26 cellular contexts compared by ENCODE assay signal in genomic region chr3:3699816-3700633, GRCh38.
DNase-seq lines count a peak whose midpoint lies in the region; ATAC-seq, FAIRE-seq and TF ChIP-seq lines count a peak whose summit lies in the region.
"Had no signal": no experiment of that assay in that cellular context is flagged by ENCODE, and none has a peak within 500 bp of the region (broad histone marks: within the 10 kb centered on the region; RNA-seq: fewer than 3 reads in every experiment).

No MANE protein-coding gene starts in this region.

- no peak overlapping the region for H3K4me3 Mint-ChIP-seq in stimulated activated effector memory CD8-positive, alpha-beta T cell treated with anti-CD3 and anti-CD28 coated beads, Interleukin-12 subunit alpha, Interleukin-12 subunit beta, amount 100 ng/mL, for 72 hours
- no peak overlapping the region for H3K4me3 Mint-ChIP-seq in CD14-positive monocyte
- H3K4me3 Mint-ChIP-seq: activated CD8-positive, alpha-beta T cell treated with anti-CD3 and anti-CD28 coated beads, Interleukin-2, amount 10 ng/mL, durations not matched to agents 7 days and 5 days; activated T-cell treated with anti-CD3 and anti-CD28 coated beads, Interleukin-2, amount 50 U/mL, for 4 hours; endodermal cell; immature natural killer cell had no signal

- TF ChIP-seq RAD21 in GM12878 (IDR thresholded peaks at IDR 0.05; ENCODE audit: insufficient read depth, low read depth, low read length): no peak

- SMC1A ChIA-PET in GM12878 (lab: Charles Lee; ENCODE audit: uncharacterized antibody, unreplicated experiment): interaction anchor here (1.3 to 1.4 kb wide), 2 partner anchors 8 to 12 kb away, joined by 3 read pairs; no protein-coding TSS in a partner anchor

- intact Hi-C loops in GM12878 (cut with micrococcal nuclease; ENCODE audit: unreplicated experiment) (no loop called here), pancreas (cut with DNase I) (no loop called here), CD14-positive monocyte (cut with micrococcal nuclease) (no loop called here)

- 8% methylated on average over 7 of the region's 7 CpGs for WGBS in GM12878 (ENCODE audit: insufficient coverage, insufficient replicate concordance, low lambda C conversion rate, missing lambda C conversion rate)
- WGBS in pancreas, 2 donors: 11 to 14% methylated on average over 7 of the region's 7 CpGs

- no peak overlapping the region for H3K4me2 ChIP-seq in GM12878 (ENCODE audit: control insufficient read depth, insufficient read depth)

- no peaks in the 10 kb centered on the region for H3K4me1 Mint-ChIP-seq in stimulated activated effector memory CD8-positive, alpha-beta T cell treated with anti-CD3 and anti-CD28 coated beads, Interleukin-12 subunit alpha, Interleukin-12 subunit beta, amount 100 ng/mL, for 72 hours
- no peaks in the 10 kb centered on the region for H3K4me1 Mint-ChIP-seq in CD14-positive monocyte
- H3K4me1 Mint-ChIP-seq: immature natural killer cell had no signal

- peak; percentile 30; the same call in 1 of the 3 replicates for ATAC-seq in GM12878
- ATAC-seq in pancreas: peak; percentile 93 to 98 (median 96)
- no peak for ATAC-seq in stimulated activated effector memory CD8-positive, alpha-beta T cell treated with anti-CD3 and anti-CD28 coated beads, Interleukin-12 subunit alpha, Interleukin-12 subunit beta, amount 100 ng/mL, for 72 hours
- ATAC-seq: activated CD4-positive, CD25-positive, alpha-beta regulatory T cell treated with anti-CD3 and anti-CD28 coated beads, Interleukin-2, amount 50 U/mL, for 24 hours; activated CD8-positive, alpha-beta T cell treated with anti-CD3 and anti-CD28 coated beads, Interleukin-2, amount 10 ng/mL, durations not matched to agents 7 days and 5 days; activated T-cell treated with anti-CD3 and anti-CD28 coated beads, Interleukin-2, amount 50 U/mL, for 4 hours; HCT116; heart right ventricle; stimulated activated naive CD8-positive, alpha-beta T cell treated with anti-CD3 and anti-CD28 coated beads, Interleukin-15, Interleukin-2, amounts not matched to agents 100 U/mL and 50 U/mL, for 24 hours had no signal

- H3K9ac ChIP-seq in GM12878 (ENCODE audit: control insufficient read depth, insufficient read depth, low read length): no peak overlapping the region

- TF ChIP-seq POLR2A in GM12878 (IDR thresholded peaks at IDR 0.05; ENCODE audit: low read depth, low read length): no peak

- H3K27ac Mint-ChIP-seq in stimulated activated effector memory CD8-positive, alpha-beta T cell treated with anti-CD3 and anti-CD28 coated beads, Interleukin-12 subunit alpha, Interleukin-12 subunit beta, amount 100 ng/mL, for 72 hours: no peak overlapping the region
- H3K27ac Mint-ChIP-seq in CD14-positive monocyte: no peak overlapping the region
- H3K27ac Mint-ChIP-seq: activated CD8-positive, alpha-beta T cell treated with anti-CD3 and anti-CD28 coated beads, Interleukin-2, amount 10 ng/mL, durations not matched to agents 7 days and 5 days; endodermal cell; immature natural killer cell had no signal

- FAIRE-seq in GM12878 (lab: Jason Lieb, UNC) (no peak), pancreas (lab: Jason Lieb, UNC) (no peak)
- FAIRE-seq: colon, G401.6 had no signal

- H3K4me3 ChIP-seq in GM12878 (no peak overlapping the region), pancreas (no peak overlapping the region)
- H3K4me3 ChIP-seq: ascending aorta, heart right ventricle, transverse colon had no signal

- POLR2A ChIA-PET in GM12878 (lab: Charles Lee): no interaction called here

- H4K20me1 ChIP-seq in GM12878 (ENCODE audit: control insufficient read depth, insufficient read depth): no peaks in the 10 kb centered on the region

- peaks cover 2% of the 10 kb centered on the region for H3K9me3 Mint-ChIP-seq in stimulated activated effector memory CD8-positive, alpha-beta T cell treated with anti-CD3 and anti-CD28 coated beads, Interleukin-12 subunit alpha, Interleukin-12 subunit beta, amount 100 ng/mL, for 72 hours
- peaks cover 5 to 10% (median 6%) of the 10 kb centered on the region in 7 donors for H3K9me3 Mint-ChIP-seq in CD14-positive monocyte
- H3K9me3 Mint-ChIP-seq: activated T-cell treated with anti-CD3 and anti-CD28 coated beads, Interleukin-2, amount 50 U/mL, for 4 hours; endodermal cell had no signal

- H3K36me3 ChIP-seq in GM12878 (ENCODE audit: control insufficient read depth in 2 of 2, insufficient read depth in 2 of 2, low read length in 1 of 2) (no peaks in the 10 kb centered on the region), pancreas (no peaks in the 10 kb centered on the region)
- H3K36me3 ChIP-seq: ascending aorta, heart right ventricle, transverse colon had no signal

- no peaks in the 10 kb centered on the region for H3K79me2 ChIP-seq in GM12878 (ENCODE audit: control insufficient read depth, insufficient read depth, low read length)

- no peak overlapping the region for H2AFZ ChIP-seq in GM12878 (ENCODE audit: control insufficient read depth, low read depth, low read length)

- in situ Hi-C loops in GM12878 (cut with MboI): no loop called here

- H3K27me3 Mint-ChIP-seq in CD14-positive monocyte (ENCODE audit: low read depth in 3 of 3): peaks cover 1 to 2% (median 2%) of the 10 kb centered on the region in 3 donors

- no peak for TF ChIP-seq EP300 in GM12878 (IDR thresholded peaks at IDR 0.05; ENCODE audit: borderline replicate concordance in 1 of 2, control insufficient read depth in 1 of 2, low read depth in 2 of 2, low read length in 2 of 2)

- no peaks in the 10 kb centered on the region for H3K36me3 Mint-ChIP-seq in stimulated activated effector memory CD8-positive, alpha-beta T cell treated with anti-CD3 and anti-CD28 coated beads, Interleukin-12 subunit alpha, Interleukin-12 subunit beta, amount 100 ng/mL, for 72 hours
- no peaks in the 10 kb centered on the region for H3K36me3 Mint-ChIP-seq in CD14-positive monocyte

- CTCF ChIA-PET in GM12878 (lab: Yijun Ruan, JAX): interaction anchor here (1.2 kb wide), 1 partner anchor 14 kb away, joined by 3 read pairs; no protein-coding TSS in a partner anchor

- BruUV-seq in GM12878 (replicated peaks; lab: Mats Ljungman, UMichigan): no TSS peak

- H3K27ac ChIP-seq in GM12878 (ENCODE audit: control insufficient read depth, insufficient read depth): no peak overlapping the region
- peak overlapping the region in 2 of 4 donors; percentile 29 to 72 for H3K27ac ChIP-seq in pancreas
- H3K27ac ChIP-seq: ascending aorta, heart right ventricle, transverse colon had no signal

- RAD21 ChIA-PET in GM12878 (lab: Charles Lee; ENCODE audit: unreplicated experiment): interaction anchor here (0.8 kb wide), 1 partner anchor 500 kb away, joined by 3 read pairs; no protein-coding TSS in a partner anchor

- H3K9me3 ChIP-seq in GM12878 (replicated peaks; ENCODE audit: control insufficient read depth, insufficient read depth, low read length) (no peaks in the 10 kb centered on the region), pancreas (no peaks in the 10 kb centered on the region)
- H3K9me3 ChIP-seq: ascending aorta, heart right ventricle, transverse colon had no signal

- peak; percentile 27 for DNase-seq in H4 (ENCODE audit: low spot score)
- DNase-seq in NCI-H226: peak; percentile 47
- DNase-seq in GM12878 (ENCODE audit: low read depth, low spot score): no peak
- peak in 3 of 6 donors; percentile 32 to 61 (median 33) for DNase-seq in pancreas
- no peak for DNase-seq in stimulated activated effector memory CD8-positive, alpha-beta T cell treated with anti-CD3 and anti-CD28 coated beads, Interleukin-12 subunit alpha, Interleukin-12 subunit beta, amount 100 ng/mL, for 72 hours (ENCODE audit: low spot score in 2 of 2)
- DNase-seq in CD14-positive monocyte (ENCODE audit: low spot score): no peak
- no peak for DNase-seq in HUDEP-2 (lab: John Stamatoyannopoulos, UW; ENCODE audit: unreplicated experiment in 76 of 76)
- DNase-seq in anterior cingulate cortex (lab: John Stamatoyannopoulos, UW): no peak
- DNase-seq: activated CD8-positive, alpha-beta T cell treated with anti-CD3 and anti-CD28 coated beads, Interleukin-2, amount 10 ng/mL, durations not matched to agents 7 days and 5 days; activated naive CD4-positive, alpha-beta T cell treated with anti-CD3 and anti-CD28 coated beads, Interleukin-2, amount 50 U/mL, for 16 hours; activated T-cell treated with anti-CD3 and anti-CD28 coated beads, Interleukin-2, amount 50 U/mL, for 4 hours; endodermal cell; heart right ventricle; immature natural killer cell; IMR-90; NCI-H187; NCI-H524; OCI-M1; stimulated activated CD4-positive, alpha-beta T cell treated with anti-CD3 and anti-CD28 coated beads, Interleukin-1b, Interleukin-23, amount 100 ng/mL, for 48 hours; stimulated activated naive CD8-positive, alpha-beta T cell treated with anti-CD3 and anti-CD28 coated beads, Interleukin-15, Interleukin-2, amounts not matched to agents 100 U/mL and 50 U/mL, for 24 hours; transverse colon had no signal

- H3K27me3 ChIP-seq in GM12878 (replicated peaks in 1 of 2; ENCODE audit: control insufficient read depth in 2 of 2, insufficient read depth in 2 of 2, low read length in 1 of 2): no peaks in the 10 kb centered on the region
- peaks cover 0 to 10% (median 0%) of the 10 kb centered on the region in 4 donors for H3K27me3 ChIP-seq in pancreas
- H3K27me3 ChIP-seq: ascending aorta, heart right ventricle, transverse colon had no signal

- H3K4me1 ChIP-seq in GM12878 (ENCODE audit: control insufficient read depth, insufficient read depth, low read length): no peaks in the 10 kb centered on the region
- H3K4me1 ChIP-seq in pancreas: peaks cover 9 to 20% (median 9%) of the 10 kb centered on the region in 3 donors
- H3K4me1 ChIP-seq: ascending aorta, heart right ventricle, transverse colon had no signal

- TF ChIP-seq CTCF in GM12878 (IDR thresholded peaks at IDR 0.05 in 2 of 3, conservative IDR thresholded peaks at IDR 0.05 in 1 of 3; ENCODE audit: control insufficient read depth in 2 of 3, extremely low read depth in 1 of 3, insufficient read depth in 1 of 3, low read depth in 3 of 3, low read length in 3 of 3) (no peak), pancreas (IDR thresholded peaks at IDR 0.05) (no peak), CD14-positive monocyte (IDR thresholded peaks at IDR 0.05) (no peak)

TF ChIP-seq in GM12878, 131 proteins besides CTCF, POLR2A, EP300 and RAD21 (continues in another document):
- peak; percentile 39; the same call in 1 of the 2 replicates for TF ChIP-seq TCF7 (IDR thresholded peaks at IDR 0.05; ENCODE audit: borderline replicate concordance)

Comparison
In these comparisons a context has a peak if more than half of its experiments do, and no peak if none do; other contexts are left out.
1. DNase-seq: peak in H4 (single experiment) and NCI-H226 (single experiment); none in GM12878 (single experiment), stimulated activated effector memory CD8-positive, alpha-beta T cell treated with anti-CD3 and anti-CD28 coated beads, Interleukin-12 subunit alpha, Interleukin-12 subunit beta, amount 100 ng/mL, for 72 hours (0 of 2), CD14-positive monocyte (single experiment), HUDEP-2 (0 of 76) and anterior cingulate cortex (0 of 58).